ENCODE assay signal across 8 cellular contexts in genomic region chr1:858649-859041, GRCh38.
DNase-seq lines count a peak whose midpoint lies in the region; ATAC-seq and TF ChIP-seq lines count a peak whose summit lies in the region.
"Not testable (repeated sequence)": the region's sequence is repeated elsewhere in the genome, so short reads cannot be mapped to it uniquely, and the experiment has no call there.

No MANE protein-coding gene starts in this region.

- H3K4me3 ChIP-seq in coronary artery: peak overlapping the region; percentile 7
- not testable (repeated sequence) for H3K4me3 ChIP-seq in right cardiac atrium (ENCODE audit: low read length); ovary

- not testable (repeated sequence) for H3K9me3 ChIP-seq in right cardiac atrium (ENCODE audit: control insufficient read depth, low read length); ovary

- WGBS in right cardiac atrium: 2% methylated on average over 11 of the region's 12 CpGs
- WGBS in ovary, 3 donors: 4 to 10% (median 7%) methylated on average over 10 to 12 of the region's 12 CpGs

- not testable (repeated sequence) for TF ChIP-seq CTCF in coronary artery (IDR thresholded peaks at IDR 0.05); ovary (IDR thresholded peaks at IDR 0.05)

- TF ChIP-seq EP300 in ovary (IDR thresholded peaks at IDR 0.05): not testable (repeated sequence)

- not testable (repeated sequence) for H3K9me3 Mint-ChIP-seq in activated T-cell treated with anti-CD3 and anti-CD28 coated beads, Interleukin-2, amount 50 U/mL, for 24 hours

- not testable (repeated sequence) for H3K27me3 ChIP-seq in right cardiac atrium (ENCODE audit: control insufficient read depth, insufficient read depth); ovary

- TF ChIP-seq POLR2A in ovary (IDR thresholded peaks at IDR 0.05): not testable (repeated sequence)

- H3K27ac ChIP-seq in coronary artery; right cardiac atrium (ENCODE audit: low read length); ovary: not testable (repeated sequence)

- not testable (repeated sequence) for H3K36me3 ChIP-seq in ovary

- DNase-seq in AG08396 (ENCODE audit: low spot score) (peak; percentile 22), EL (peak; percentile 58), NCI-H1417 (lab: John Stamatoyannopoulos, UW) (peak; percentile 46 to 76 (median 63)), NCI-H524 treated with DMSO at 0.1 percent for 48 hours (lab: John Stamatoyannopoulos, UW) (peak; percentile 5), right cardiac atrium (peak; percentile 66 to 89 (median 86)), ovary (peak; percentile 45 to 59 (median 51))
- not testable (repeated sequence) for DNase-seq in activated T-cell treated with anti-CD3 and anti-CD28 coated beads, Interleukin-2, amount 50 U/mL, for 24 hours; coronary artery (ENCODE audit: low spot score)

- ATAC-seq in right cardiac atrium: peak; percentile 84 to 85

- not testable (repeated sequence) for H3K4me1 ChIP-seq in right cardiac atrium (ENCODE audit: control insufficient read depth, insufficient read depth, low read length); ovary (ENCODE audit: insufficient read depth)

- intact Hi-C loops in right cardiac atrium (cut with DNase I); ovary (cut with DNase I): not testable (repeated sequence)

- peak overlapping the region; percentile 10 for H3K4me3 Mint-ChIP-seq in activated T-cell treated with anti-CD3 and anti-CD28 coated beads, Interleukin-2, amount 50 U/mL, for 24 hours

- H3K4me1 Mint-ChIP-seq in activated T-cell treated with anti-CD3 and anti-CD28 coated beads, Interleukin-2, amount 50 U/mL, for 24 hours (ENCODE audit: low read depth): not testable (repeated sequence)

- H3K36me3 Mint-ChIP-seq in activated T-cell treated with anti-CD3 and anti-CD28 coated beads, Interleukin-2, amount 50 U/mL, for 24 hours (ENCODE audit: low read depth): peaks cover 19% of the 10 kb centered on the region

- H3K27me3 Mint-ChIP-seq in activated T-cell treated with anti-CD3 and anti-CD28 coated beads, Interleukin-2, amount 50 U/mL, for 24 hours: not testable (repeated sequence)

- H3K27ac Mint-ChIP-seq in activated T-cell treated with anti-CD3 and anti-CD28 coated beads, Interleukin-2, amount 50 U/mL, for 24 hours: not testable (repeated sequence)
